In genomic region chr14:99982449-99983250, GRCh38 we compare ENCODE assay signal across 9 cellular contexts.
DNase-seq lines count a peak whose midpoint lies in the region; ATAC-seq and TF ChIP-seq lines count a peak whose summit lies in the region.
"Had no signal": no experiment of that assay in that cellular context is flagged by ENCODE, and none has a peak within 500 bp of the region (broad histone marks: within the 10 kb centered on the region; RNA-seq: fewer than 3 reads in every experiment).

No MANE protein-coding gene starts in this region.

- intact Hi-C loops in activated CD4-positive, alpha-beta T cell treated with anti-CD3 and anti-CD28 coated beads, Interleukin-2, amount 10 ng/mL, durations not matched to agents 24 days and 14 days (cut with micrococcal nuclease), result loop anchor here (1.0 to 5.0 kb wide), 5 partner anchors 10 to 211 kb away; partner anchors contain the start of gene EVL

- H3K9me3 Mint-ChIP-seq in activated CD4-positive, alpha-beta T cell treated with anti-CD3 and anti-CD28 coated beads, Interleukin-2, amount 10 ng/mL, durations not matched to agents 24 days and 14 days, result no peaks in the 10 kb centered on the region
- H3K9me3 Mint-ChIP-seq: stimulated activated naive CD8-positive, alpha-beta T cell treated with anti-CD3 and anti-CD28 coated beads, Interleukin-15, Interleukin-2, amounts not matched to agents 100 ng/mL and 50 ng/mL, for 24 hours had no signal

- in situ Hi-C loops in GM13977 (cut with MboI; ENCODE audit: low pct_unique_long_range_greater_than_20kb, low sequenced_read_pairs, unreplicated experiment), result no loop called here

- H3K4me1 Mint-ChIP-seq in activated CD4-positive, alpha-beta T cell treated with anti-CD3 and anti-CD28 coated beads, Interleukin-2, amount 10 ng/mL, durations not matched to agents 24 days and 14 days, result peaks cover 16% of the 10 kb centered on the region

- DNase-seq in A172 (ENCODE audit: low spot score) (peak; percentile 37), GM13977 (ENCODE audit: low spot score) (peak; percentile 75), NCI-H460 (ENCODE audit: extremely low read depth, low read depth) (peak; percentile 61), dermis microvascular lymphatic vessel endothelial cell (ENCODE audit: low read depth in 2 of 2) (peak; percentile 41 to 63), lung microvascular endothelial cell (ENCODE audit: low read depth in 2 of 2) (peak; percentile 74 to 77)
- peak; percentile 89 for DNase-seq in activated CD4-positive, alpha-beta T cell treated with anti-CD3 and anti-CD28 coated beads, Interleukin-2, amount 10 ng/mL, durations not matched to agents 24 days and 14 days
- peak; percentile 69 for DNase-seq in stimulated activated CD8-positive, alpha-beta memory T cell treated with anti-CD3 and anti-CD28 coated beads, Interleukin-4, amount 100 ng/mL, for 48 hours

- H3K27me3 Mint-ChIP-seq in activated CD4-positive, alpha-beta T cell treated with anti-CD3 and anti-CD28 coated beads, Interleukin-2, amount 10 ng/mL, durations not matched to agents 24 days and 14 days, result no peaks in the 10 kb centered on the region
- H3K27me3 Mint-ChIP-seq: stimulated activated naive CD8-positive, alpha-beta T cell treated with anti-CD3 and anti-CD28 coated beads, Interleukin-15, Interleukin-2, amounts not matched to agents 100 ng/mL and 50 ng/mL, for 24 hours had no signal

- no peaks in the 10 kb centered on the region for H3K36me3 Mint-ChIP-seq in activated CD4-positive, alpha-beta T cell treated with anti-CD3 and anti-CD28 coated beads, Interleukin-2, amount 10 ng/mL, durations not matched to agents 24 days and 14 days (ENCODE audit: low read depth)

- ATAC-seq in HG03196 (IDR thresholded peaks at IDR 0.05; ENCODE audit: unreplicated experiment), result peak; percentile 71

- H3K4me3 Mint-ChIP-seq in activated CD4-positive, alpha-beta T cell treated with anti-CD3 and anti-CD28 coated beads, Interleukin-2, amount 10 ng/mL, durations not matched to agents 24 days and 14 days, result no peak overlapping the region
- H3K4me3 Mint-ChIP-seq: stimulated activated naive CD8-positive, alpha-beta T cell treated with anti-CD3 and anti-CD28 coated beads, Interleukin-15, Interleukin-2, amounts not matched to agents 100 ng/mL and 50 ng/mL, for 24 hours had no signal

- H3K27ac Mint-ChIP-seq in activated CD4-positive, alpha-beta T cell treated with anti-CD3 and anti-CD28 coated beads, Interleukin-2, amount 10 ng/mL, durations not matched to agents 24 days and 14 days, result no peak overlapping the region
- H3K27ac Mint-ChIP-seq: stimulated activated naive CD8-positive, alpha-beta T cell treated with anti-CD3 and anti-CD28 coated beads, Interleukin-15, Interleukin-2, amounts not matched to agents 100 ng/mL and 50 ng/mL, for 24 hours had no signal

- TF ChIP-seq CTCF in GM13977 (IDR thresholded peaks at IDR 0.05; ENCODE audit: extremely low read depth, insufficient read depth, missing control alignments), result peak; percentile 87

Comparison
In these comparisons a context has a peak if more than half of its experiments do, and no peak if none do; other contexts are left out.
1. Peak in every context shown above with its lines: DNase-seq and ATAC-seq.
2. DNase-seq: peak in every context shown above with its lines; median percentile 89 in activated CD4-positive, alpha-beta T cell treated with anti-CD3 and anti-CD28 coated beads, Interleukin-2, amount 10 ng/mL, durations not matched to agents 24 days and 14 days; 76 in lung microvascular endothelial cell; 75 in GM13977; 69 in stimulated activated CD8-positive, alpha-beta memory T cell treated with anti-CD3 and anti-CD28 coated beads, Interleukin-4, amount 100 ng/mL, for 48 hours; 61 in NCI-H460; 52 in dermis microvascular lymphatic vessel endothelial cell; 37 in A172.